1 cellular context compared by ENCODE assay signal in genomic region chr10:12645449-12645848, GRCh38.
TF ChIP-seq lines count a peak whose summit lies in the region.

No MANE protein-coding gene starts in this region.

TF ChIP-seq in K562, 482 proteins besides CTCF, POLR2A, EP300 and RAD21 (continued from another document):
- TF ChIP-seq MGA (IDR thresholded peaks at IDR 0.05) (no peak), SREBF1 (IDR thresholded peaks at IDR 0.05; ENCODE audit: borderline replicate concordance, low read depth, low read length) (no peak), POU5F1 (IDR thresholded peaks at IDR 0.05; ENCODE audit: borderline replicate concordance, low read depth, low read length, partially characterized antibody) (no peak), CREM (IDR thresholded peaks at IDR 0.05; ENCODE audit: low read depth) (peak; percentile 32; the same call in 1 of the 2 replicates), HDAC3 (IDR thresholded peaks at IDR 0.05; ENCODE audit: borderline replicate concordance, partially characterized antibody) (no peak), AFF1 (IDR thresholded peaks at IDR 0.05; ENCODE audit: low read depth in 1 of 2, partially characterized antibody in 2 of 2) (peak in 1 of 2 experiments; percentile 57), ZNF175 (CRISPR knock-in tag; IDR thresholded peaks at IDR 0.05; ENCODE audit: low read depth) (0 out of 2 replicates have a peak, but pooled peaks have one; percentile 30), ZNF24 (IDR thresholded peaks at IDR 0.05) (no peak)
